Comparison of ENCODE assay signal across 26 cellular contexts in the genomic region with DNA sequence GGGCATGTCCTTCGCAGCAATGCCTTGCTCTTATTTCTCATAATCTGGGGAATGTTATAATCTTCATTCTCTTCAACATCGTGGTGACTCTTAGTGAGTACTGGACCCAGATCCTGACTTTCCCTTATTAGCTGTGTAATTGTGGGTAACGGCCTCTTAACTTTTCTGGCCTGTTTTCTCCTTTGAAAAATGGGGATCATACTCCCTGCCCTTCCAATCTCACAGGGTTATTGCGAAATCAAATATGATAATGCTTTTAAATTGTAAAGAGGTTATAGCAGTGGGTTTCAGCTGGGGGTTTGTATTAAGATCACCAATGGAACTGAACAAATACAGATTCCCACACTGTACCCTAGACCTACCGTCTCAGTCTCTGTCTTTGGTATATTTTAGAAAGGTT.
"Had no signal": no experiment of that assay in that cellular context is flagged by ENCODE, and none has a peak within 500 bp of the region (broad histone marks: within the 10 kb centered on the region; RNA-seq: fewer than 3 reads in every experiment).

No MANE protein-coding gene starts in this region.

- FAIRE-seq: frontal cortex had no signal

- ATAC-seq: activated CD4-positive, alpha-beta T cell treated with anti-CD3 and anti-CD28 coated beads for 36 hours; activated CD8-positive, alpha-beta memory T cell treated with anti-CD3 and anti-CD28 coated beads, Interleukin-2, amount 10 ng/mL, durations not matched to agents 7 days and 5 days; activated CD8-positive, alpha-beta T cell treated with anti-CD3 and anti-CD28 coated beads, Interleukin-2, amount 10 ng/mL, durations not matched to agents 7 days and 5 days; activated naive CD8-positive, alpha-beta T cell treated with anti-CD3 and anti-CD28 coated beads, Interleukin-2, amount 50 U/mL, for 24 hours; body of pancreas; esophagus mucosa had no signal

- H3K9me3 ChIP-seq: adrenal gland, body of pancreas had no signal

- H3K4me3 ChIP-seq: adrenal gland, body of pancreas, coronary artery, dorsolateral prefrontal cortex had no signal

- H3K27me3 ChIP-seq: adrenal gland, body of pancreas, dorsolateral prefrontal cortex had no signal

- H3K27ac ChIP-seq: adrenal gland, body of pancreas, coronary artery, dorsolateral prefrontal cortex had no signal

- H3K4me1 ChIP-seq: adrenal gland, body of pancreas had no signal

- DNase-seq: activated CD4-positive, alpha-beta memory T cell treated with anti-CD3 and anti-CD28 coated beads for 36 hours; activated CD4-positive, alpha-beta T cell treated with anti-CD3 and anti-CD28 coated beads for 36 hours; activated CD4-positive, alpha-beta T cell treated with anti-CD3 and anti-CD28 coated beads, Interleukin-2, amount 10 ng/mL, durations not matched to agents 24 days and 14 days; activated CD4-positive, CD25-positive, alpha-beta regulatory T cell; activated CD4-positive, CD25-positive, alpha-beta regulatory T cell treated with anti-CD3 and anti-CD28 coated beads, Interleukin-2, amount 50 U/mL, for 72 hours; activated CD8-positive, alpha-beta memory T cell treated with anti-CD3 and anti-CD28 coated beads, Interleukin-2, amount 10 ng/mL, durations not matched to agents 7 days and 5 days; activated CD8-positive, alpha-beta memory T cell treated with anti-CD3 and anti-CD28 coated beads, Interleukin-2, amount 50 U/mL, for 4 hours; activated CD8-positive, alpha-beta T cell treated with anti-CD3 and anti-CD28 coated beads, Interleukin-2, amount 10 ng/mL, durations not matched to agents 7 days and 5 days; activated effector memory CD4-positive, alpha-beta T cell treated with anti-CD3 and anti-CD28 coated beads, Interleukin-2, amount 50 U/mL, for 16 hours; activated naive CD4-positive, alpha-beta T cell treated with anti-CD3 and anti-CD28 coated beads for 36 hours; activated naive CD8-positive, alpha-beta T cell treated with anti-CD3 and anti-CD28 coated beads for 36 hours; activated naive CD8-positive, alpha-beta T cell treated with anti-CD3 and anti-CD28 coated beads, Interleukin-2, amount 50 U/mL, for 24 hours; activated T-cell treated with anti-CD3 and anti-CD28 coated beads, Interleukin-2, amount 50 U/mL, for 1 hour; activated T-cell treated with anti-CD3 and anti-CD28 coated beads, Interleukin-2, amount 50 U/mL, for 48 hours; adrenal gland; amygdala; aorta; body of pancreas; dorsolateral prefrontal cortex; effector memory CD4-positive, alpha-beta T cell; endodermal cell; foreskin fibroblast; T-helper 2 cell had no signal

- H3K36me3 ChIP-seq: adrenal gland had no signal
